ENCODE assay signal across 9 cellular contexts in genomic region chr1:15851251-15852035, GRCh38. TPM values are rescaled to one million over a fixed set of nuclear protein-coding genes. Genes with fewer than 3 reads are reported as not detected.
DNase-seq lines count a peak whose midpoint lies in the region; TF ChIP-seq lines count a peak whose summit lies in the region.
"Had no signal": no experiment of that assay in that cellular context is flagged by ENCODE, and none has a peak within 500 bp of the region (broad histone marks: within the 10 kb centered on the region; RNA-seq: fewer than 3 reads in every experiment).

No MANE protein-coding gene starts in this region.

- no peaks in the 10 kb centered on the region for H3K9me3 ChIP-seq in osteoblast (ENCODE audit: low read depth, low read length)

- H3K4me2 ChIP-seq in osteoblast (ENCODE audit: insufficient read depth, low read length), result peak overlapping the region; percentile 59

- H3K27ac ChIP-seq in coronary artery (peak overlapping the region; percentile 52 to 94), osteoblast (ENCODE audit: low read depth, low read length) (peak overlapping the region; percentile 94)

- H3K4me1 ChIP-seq in osteoblast (ENCODE audit: insufficient read depth, low read length), result peaks cover 32% of the 10 kb centered on the region

- TF ChIP-seq CTCF in coronary artery (IDR thresholded peaks at IDR 0.05) (no peak), osteoblast (IDR thresholded peaks at IDR 0.05; ENCODE audit: extremely low read depth, low read depth, low read length) (no peak), GM20000 (IDR thresholded peaks at IDR 0.05; ENCODE audit: extremely low read depth, missing control alignments) (no peak)

- no peaks in the 10 kb centered on the region for H3K36me3 ChIP-seq in osteoblast (ENCODE audit: insufficient read depth, low read length)

- no peaks in the 10 kb centered on the region for H3K27me3 ChIP-seq in osteoblast (ENCODE audit: insufficient read depth, low read length)

- no peak overlapping the region for H2AFZ ChIP-seq in osteoblast (ENCODE audit: low read length)

- peaks cover 17% of the 10 kb centered on the region for H4K20me1 ChIP-seq in osteoblast (ENCODE audit: insufficient read depth, low read length)

- peak; percentile 56 for DNase-seq in DMS79 treated with DMSO at 0.1 percent for 48 hours (lab: John Stamatoyannopoulos, UW)
- DNase-seq in NCI-H128 (lab: John Stamatoyannopoulos, UW; ENCODE audit: unreplicated experiment), result peak; percentile 25
- no peak for DNase-seq in coronary artery (ENCODE audit: low spot score)
- DNase-seq in osteoblast (ENCODE audit: insufficient read length, low spot score, missing footprints), result no peak
- DNase-seq in NCI-H82 (lab: John Stamatoyannopoulos, UW), result no peak
- no peak for DNase-seq in GM20000 (ENCODE audit: low spot score)
- no peak for DNase-seq in activated CD4-positive, CD25-positive, alpha-beta regulatory T cell (lab: John Stamatoyannopoulos, UW)
- no peak for DNase-seq in NCI-H2029 treated with DMSO at 0.1 percent for 48 hours (lab: John Stamatoyannopoulos, UW)
- DNase-seq: effector CD8-positive, alpha-beta T cell had no signal

- H3K79me2 ChIP-seq in osteoblast (ENCODE audit: insufficient read depth, low read length), result peaks cover 90% of the 10 kb centered on the region

- H3K4me3 ChIP-seq in coronary artery (peak overlapping the region; percentile 23), osteoblast (ENCODE audit: insufficient read depth, low read length) (no peak overlapping the region)

RNA-seq across cellular contexts. Expression of gene SPEN, which starts 3.9 kb away (rescaled TPM):
- 21.0 and 24.8 TPM in 2 replicates for total RNA-seq in osteoblast

RNA-seq across cellular contexts. Expression of gene UQCRHL, which starts 44.0 kb away (rescaled TPM):
- 1.1 and 1.5 TPM in 2 replicates for total RNA-seq in osteoblast

Comparison
In these comparisons a context has a peak if more than half of its experiments do, and no peak if none do; other contexts are left out.
1. DNase-seq: peak in DMS79 treated with DMSO at 0.1 percent for 48 hours (single experiment) and NCI-H128 (single experiment); none in coronary artery (single experiment), osteoblast (single experiment), NCI-H82 (single experiment), GM20000 (single experiment), activated CD4-positive, CD25-positive, alpha-beta regulatory T cell (0 of 4) and NCI-H2029 treated with DMSO at 0.1 percent for 48 hours (single experiment).